In the genomic region with DNA sequence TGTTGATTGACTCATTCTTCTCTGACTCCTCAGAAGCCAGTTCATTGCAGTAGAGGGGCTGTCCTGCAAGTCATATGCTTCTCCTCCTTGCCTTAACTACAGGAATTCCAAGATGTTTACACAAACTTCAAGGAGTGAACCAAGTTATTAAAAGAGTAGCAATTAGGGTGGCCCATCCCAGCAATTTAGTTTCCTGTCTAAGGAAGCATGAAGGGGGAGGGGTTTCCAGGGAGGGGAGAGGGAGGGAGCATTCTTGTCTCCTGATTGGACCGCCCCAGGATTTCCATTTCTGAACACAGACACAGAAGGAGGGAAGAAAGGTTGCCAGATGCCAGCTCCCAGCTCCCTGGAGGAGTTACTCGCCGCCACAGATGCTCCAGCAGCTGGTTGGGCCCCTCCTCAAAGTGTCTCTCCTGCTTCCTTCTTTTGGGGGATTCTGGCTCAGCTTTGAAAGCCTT, we compare ENCODE assay signal across 13 cellular contexts.
A peak's percentile ranks its signal among the peaks of the same experiment; 100 is the strongest.
DNase-seq lines count a peak whose midpoint lies in the region; TF ChIP-seq lines count a peak whose summit lies in the region.
"Had no signal": no experiment of that assay in that cellular context is flagged by ENCODE, and none has a peak within 500 bp of the region (broad histone marks: within the 10 kb centered on the region; RNA-seq: fewer than 3 reads in every experiment).

No MANE protein-coding gene starts in this region.

- TF ChIP-seq CTCF in AG10803 (conservative IDR thresholded peaks at IDR 0.05; ENCODE audit: low read length) (no peak), foreskin fibroblast (IDR thresholded peaks at IDR 0.05; ENCODE audit: low read depth, low read length) (no peak), osteoblast (IDR thresholded peaks at IDR 0.05; ENCODE audit: extremely low read depth, low read depth, low read length) (no peak)

- peak overlapping the region; percentile 84 for H2AFZ ChIP-seq in osteoblast (ENCODE audit: low read length)

- no peaks in the 10 kb centered on the region for H3K9me3 Mint-ChIP-seq in immature natural killer cell
- H3K9me3 Mint-ChIP-seq: stimulated activated effector memory CD8-positive, alpha-beta T cell treated with anti-CD3 and anti-CD28 coated beads, Interleukin-12 subunit alpha, Interleukin-12 subunit beta, amount 100 ng/mL, for 72 hours had no signal

- peaks cover 5 to 7% of the 10 kb centered on the region in 2 donors for H3K4me1 Mint-ChIP-seq in immature natural killer cell

- H3K36me3 Mint-ChIP-seq in immature natural killer cell: no peaks in the 10 kb centered on the region
- H3K36me3 Mint-ChIP-seq: stimulated activated effector memory CD8-positive, alpha-beta T cell treated with anti-CD3 and anti-CD28 coated beads, Interleukin-12 subunit alpha, Interleukin-12 subunit beta, amount 100 ng/mL, for 72 hours had no signal

- H3K36me3 ChIP-seq in osteoblast (ENCODE audit: insufficient read depth, low read length): no peaks in the 10 kb centered on the region

- H3K27me3 ChIP-seq in osteoblast (ENCODE audit: insufficient read depth, low read length): no peaks in the 10 kb centered on the region

- peaks cover 29% of the 10 kb centered on the region for H3K4me1 ChIP-seq in osteoblast (ENCODE audit: insufficient read depth, low read length)

- no peak overlapping the region for H3K27ac Mint-ChIP-seq in immature natural killer cell
- H3K27ac Mint-ChIP-seq: activated CD8-positive, alpha-beta T cell treated with anti-CD3 and anti-CD28 coated beads, Interleukin-2, amount 10 ng/mL, durations not matched to agents 7 days and 5 days; stimulated activated effector memory CD8-positive, alpha-beta T cell treated with anti-CD3 and anti-CD28 coated beads, Interleukin-12 subunit alpha, Interleukin-12 subunit beta, amount 100 ng/mL, for 72 hours had no signal

- no peaks in the 10 kb centered on the region for H3K9me3 ChIP-seq in osteoblast (ENCODE audit: low read depth, low read length)

- H3K4me3 Mint-ChIP-seq in immature natural killer cell: no peak overlapping the region
- H3K4me3 Mint-ChIP-seq: activated CD8-positive, alpha-beta T cell treated with anti-CD3 and anti-CD28 coated beads, Interleukin-2, amount 10 ng/mL, durations not matched to agents 7 days and 5 days; stimulated activated effector memory CD8-positive, alpha-beta T cell treated with anti-CD3 and anti-CD28 coated beads, Interleukin-12 subunit alpha, Interleukin-12 subunit beta, amount 100 ng/mL, for 72 hours had no signal

- H3K27ac ChIP-seq in osteoblast (ENCODE audit: low read depth, low read length): peak overlapping the region; percentile 56

- peak; percentile 80 for DNase-seq in AG10803 (ENCODE audit: low read depth)
- peak; percentile 93 for DNase-seq in RPMI7951 (ENCODE audit: low read depth)
- DNase-seq in foreskin fibroblast: peak; percentile 50 to 73
- peak; percentile 67 for DNase-seq in osteoblast (ENCODE audit: insufficient read length, low spot score, missing footprints)
- DNase-seq in immature natural killer cell: no peak
- no peak for DNase-seq in dedifferentiated amniotic fluid mesenchymal stem cell (ENCODE audit: extremely low spot score)
- no peak for DNase-seq in activated CD4-positive, alpha-beta T cell treated with anti-CD3 and anti-CD28 coated beads, Interleukin-2, amount 50 U/mL, for 1 hour
- DNase-seq in NCI-H128 (lab: John Stamatoyannopoulos, UW; ENCODE audit: unreplicated experiment): no peak
- DNase-seq: activated CD8-positive, alpha-beta T cell treated with anti-CD3 and anti-CD28 coated beads, Interleukin-2, amount 10 ng/mL, durations not matched to agents 7 days and 5 days; NCI-H1436 treated with DMSO at 0.1 percent for 48 hours; SHP77 had no signal

- H3K79me2 ChIP-seq in osteoblast (ENCODE audit: insufficient read depth, low read length): no peaks in the 10 kb centered on the region

- no peak overlapping the region for H3K4me3 ChIP-seq in AG10803 (ENCODE audit: low read length)
- H3K4me3 ChIP-seq in foreskin fibroblast (ENCODE audit: low read depth in 1 of 2, low read length in 2 of 2): no peak overlapping the region
- H3K4me3 ChIP-seq in osteoblast (ENCODE audit: insufficient read depth, low read length): no peak overlapping the region
- H3K4me3 ChIP-seq: GM12878 had no signal

- peak overlapping the region; percentile 44 for H3K4me2 ChIP-seq in osteoblast (ENCODE audit: insufficient read depth, low read length)

- peaks cover 0 to 6% (median 1%) of the 10 kb centered on the region in 3 donors for H3K27me3 Mint-ChIP-seq in immature natural killer cell (ENCODE audit: low read depth in 3 of 3)

- no peaks in the 10 kb centered on the region for H4K20me1 ChIP-seq in osteoblast (ENCODE audit: insufficient read depth, low read length)

Comparison
In these comparisons a context has a peak if more than half of its experiments do, and no peak if none do; other contexts are left out.
1. DNase-seq: peak in AG10803 (single experiment), RPMI7951 (single experiment), foreskin fibroblast (2 of 2) and osteoblast (single experiment); none in immature natural killer cell (0 of 3), dedifferentiated amniotic fluid mesenchymal stem cell (single experiment), activated CD4-positive, alpha-beta T cell treated with anti-CD3 and anti-CD28 coated beads, Interleukin-2, amount 50 U/mL, for 1 hour (single experiment) and NCI-H128 (single experiment).